In genomic region chr3:191707817-191708216, GRCh38 we compare ENCODE assay signal across 28 cellular contexts.
"Had no signal": no experiment of that assay in that cellular context is flagged by ENCODE, and none has a peak within 500 bp of the region (broad histone marks: within the 10 kb centered on the region; RNA-seq: fewer than 3 reads in every experiment).

No MANE protein-coding gene starts in this region.

- DNase-seq: activated CD4-positive, alpha-beta memory T cell treated with anti-CD3 and anti-CD28 coated beads for 36 hours; activated CD4-positive, alpha-beta T cell treated with anti-CD3 and anti-CD28 coated beads for 36 hours; activated CD4-positive, alpha-beta T cell treated with anti-CD3 and anti-CD28 coated beads, Interleukin-2, amount 10 ng/mL, durations not matched to agents 24 days and 14 days; activated CD4-positive, CD25-positive, alpha-beta regulatory T cell; activated CD4-positive, CD25-positive, alpha-beta regulatory T cell treated with anti-CD3 and anti-CD28 coated beads, Interleukin-2, amount 50 U/mL, for 72 hours; activated CD8-positive, alpha-beta memory T cell treated with anti-CD3 and anti-CD28 coated beads, Interleukin-2, amount 10 ng/mL, durations not matched to agents 7 days and 5 days; activated CD8-positive, alpha-beta memory T cell treated with anti-CD3 and anti-CD28 coated beads, Interleukin-2, amount 50 U/mL, for 4 hours; activated CD8-positive, alpha-beta T cell treated with anti-CD3 and anti-CD28 coated beads, Interleukin-2, amount 10 ng/mL, durations not matched to agents 7 days and 5 days; activated gamma-delta T cell; activated naive CD4-positive, alpha-beta T cell; activated naive CD4-positive, alpha-beta T cell treated with anti-CD3 and anti-CD28 coated beads, Interleukin-2, amount 10 ng/mL, durations not matched to agents 7 days and 5 days; activated naive CD8-positive, alpha-beta T cell treated with anti-CD3 and anti-CD28 coated beads, Interleukin-2, amount 10 ng/mL, durations not matched to agents 7 days and 5 days; activated T-cell treated with anti-CD3 and anti-CD28 coated beads, Interleukin-2, amount 50 U/mL, for 1 hour; activated T-cell treated with anti-CD3 and anti-CD28 coated beads, Interleukin-2, amount 50 U/mL, for 48 hours; anterior cingulate cortex; brain microvascular endothelial cell; dorsolateral prefrontal cortex; effector memory CD4-positive, alpha-beta T cell; erythroblast; foreskin keratinocyte; heart right ventricle; T-helper 2 cell had no signal

- H3K27ac ChIP-seq: brain microvascular endothelial cell, coronary artery, dorsolateral prefrontal cortex, esophagus muscularis mucosa, foreskin keratinocyte, gastroesophageal sphincter, heart right ventricle had no signal

- FAIRE-seq: astrocyte, bronchial epithelial cell had no signal

- H3K36me3 ChIP-seq: brain microvascular endothelial cell, esophagus muscularis mucosa, gastroesophageal sphincter, heart right ventricle had no signal

- H3K27me3 ChIP-seq: brain microvascular endothelial cell, dorsolateral prefrontal cortex, esophagus muscularis mucosa, foreskin keratinocyte, gastroesophageal sphincter, heart right ventricle had no signal

- H3K4me3 ChIP-seq: coronary artery, dorsolateral prefrontal cortex, esophagus muscularis mucosa, gastroesophageal sphincter, heart right ventricle had no signal

- ATAC-seq: activated CD4-positive, alpha-beta T cell treated with anti-CD3 and anti-CD28 coated beads for 36 hours; activated CD8-positive, alpha-beta memory T cell treated with anti-CD3 and anti-CD28 coated beads, Interleukin-2, amount 10 ng/mL, durations not matched to agents 7 days and 5 days; activated CD8-positive, alpha-beta T cell treated with anti-CD3 and anti-CD28 coated beads, Interleukin-2, amount 10 ng/mL, durations not matched to agents 7 days and 5 days; activated naive CD4-positive, alpha-beta T cell treated with anti-CD3 and anti-CD28 coated beads, Interleukin-2, amount 50 U/mL, for 72 hours; foreskin keratinocyte; gastroesophageal sphincter; heart right ventricle had no signal

- H3K4me1 ChIP-seq: esophagus muscularis mucosa, foreskin keratinocyte, gastroesophageal sphincter, heart right ventricle had no signal
